In the genomic region with DNA sequence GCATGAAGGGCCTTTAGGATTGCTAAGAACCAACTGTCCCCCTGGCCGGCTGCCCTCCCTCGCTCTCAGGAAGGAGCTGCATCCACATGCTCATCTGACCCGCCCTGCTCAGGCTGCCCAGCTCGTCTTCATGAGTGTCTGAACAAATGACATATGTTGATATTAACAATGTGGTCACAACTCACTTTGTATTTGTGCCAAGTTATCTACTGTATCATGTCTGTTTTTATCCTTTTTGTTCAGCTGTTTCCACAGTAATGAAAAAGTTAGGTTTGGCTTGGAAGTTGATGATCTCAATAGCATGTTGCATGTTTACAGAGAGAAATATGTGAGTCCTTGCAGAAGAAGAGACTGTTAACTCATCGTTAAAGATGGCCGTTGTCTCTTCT, we compare ENCODE assay signal across 8 cellular contexts.
DNase-seq lines count a peak whose midpoint lies in the region; ATAC-seq and TF ChIP-seq lines count a peak whose summit lies in the region.
"Had no signal": no experiment of that assay in that cellular context is flagged by ENCODE, and none has a peak within 500 bp of the region (broad histone marks: within the 10 kb centered on the region; RNA-seq: fewer than 3 reads in every experiment).

No MANE protein-coding gene starts in this region.

- no peak overlapping the region for H3K4ac ChIP-seq in mesenchymal stem cell (ENCODE audit: low read depth in 1 of 2, low read length in 2 of 2)

- no peak overlapping the region for H3K4me2 ChIP-seq in SK-N-SH
- no peak overlapping the region for H3K4me2 ChIP-seq in mesenchymal stem cell (ENCODE audit: low read length, poor library complexity, severe bottlenecking)

- peak in 1 of 2 experiments; percentile 27; a peak in 1 of 4 replicates for TF ChIP-seq EP300 in SK-N-SH (IDR thresholded peaks at IDR 0.05; ENCODE audit: borderline replicate concordance in 1 of 2, low read depth in 1 of 2, low read length in 1 of 2)

- H2BK5ac ChIP-seq in mesenchymal stem cell (ENCODE audit: low read depth, low read length, poor library complexity, severe bottlenecking), result no peak overlapping the region

- H3K9me3 ChIP-seq in SK-N-SH (no peaks in the 10 kb centered on the region), mesenchymal stem cell (ENCODE audit: control insufficient read depth, low read length) (no peaks in the 10 kb centered on the region), upper lobe of right lung (no peaks in the 10 kb centered on the region)

- CTCF ChIA-PET in SK-N-SH (lab: Yijun Ruan, JAX), result interaction anchor here (1.2 to 4.0 kb wide), 2 partner anchors 543 to 611 kb away, joined by 3 to 14 read pairs; a partner anchor contains a TSS

- no peak overlapping the region for H2BK12ac ChIP-seq in mesenchymal stem cell (ENCODE audit: low read length in 2 of 2)

- DNase-seq in SK-N-SH, result peak; percentile 51
- peak; percentile 69 for DNase-seq in fibroblast of gingiva (ENCODE audit: low read depth)
- peak; percentile 54 for DNase-seq in mesenchymal stem cell
- no peak for DNase-seq in upper lobe of right lung
- no peak for DNase-seq in omental fat pad (ENCODE audit: low spot score)
- no peak for DNase-seq in NCI-H2227 (lab: John Stamatoyannopoulos, UW; ENCODE audit: unreplicated experiment)
- DNase-seq: kidney glomerular epithelial cell had no signal

- POLR2A ChIA-PET in SK-N-SH (lab: Yijun Ruan, JAX), result no interaction called here

- peaks cover 10% of the 10 kb centered on the region for H3F3A ChIP-seq in SK-N-SH (replicated peaks; ENCODE audit: insufficient read depth)

- H3K14ac ChIP-seq in mesenchymal stem cell (ENCODE audit: low read length in 2 of 2), result no peak overlapping the region

- H3K79me2 ChIP-seq in SK-N-SH (ENCODE audit: insufficient read depth), result no peaks in the 10 kb centered on the region

- H3K9me2 ChIP-seq in SK-N-SH, result no peaks in the 10 kb centered on the region

- H3K79me1 ChIP-seq in mesenchymal stem cell (replicated peaks; ENCODE audit: low read length, poor library complexity, severe bottlenecking), result peaks cover 2% of the 10 kb centered on the region

- no peak overlapping the region for H3K4me3 ChIP-seq in SK-N-SH (ENCODE audit: low read depth in 2 of 2, low read length in 1 of 2)
- H3K4me3 ChIP-seq in mesenchymal stem cell (ENCODE audit: insufficient read depth in 1 of 2, low read depth in 1 of 2, low read length in 2 of 2), result peak overlapping the region in 1 of 2 experiments; percentile 64
- no peak overlapping the region for H3K4me3 ChIP-seq in upper lobe of right lung

- WGBS in SK-N-SH (ENCODE audit: low lambda C conversion rate), result 46% methylated on average over 6 of the region's 6 CpGs
- WGBS in mesenchymal stem cell, result 94% methylated on average over 3 of the region's 6 CpGs

- no peak overlapping the region for H4K8ac ChIP-seq in mesenchymal stem cell (ENCODE audit: low read length)

- no peak overlapping the region for H3K18ac ChIP-seq in mesenchymal stem cell (ENCODE audit: low read depth in 1 of 2, low read length in 2 of 2)

- no peak overlapping the region for H2BK120ac ChIP-seq in mesenchymal stem cell (ENCODE audit: low read depth, low read length)

- TF ChIP-seq RAD21 in SK-N-SH (IDR thresholded peaks at IDR 0.05; ENCODE audit: low read length), result no peak

- H4K91ac ChIP-seq in mesenchymal stem cell (ENCODE audit: low read length), result no peak overlapping the region

- no peak for TF ChIP-seq CTCF in SK-N-SH (IDR thresholded peaks at IDR 0.05)
- TF ChIP-seq CTCF in upper lobe of right lung (IDR thresholded peaks at IDR 0.05), result no peak
- no peak for TF ChIP-seq CTCF in omental fat pad (IDR thresholded peaks at IDR 0.05)

- peaks cover 0 to 9% of the 10 kb centered on the region in 2 experiments; a peak in 2 of 4 replicates for H3K4me1 ChIP-seq in SK-N-SH (ENCODE audit: control insufficient read depth in 1 of 2, insufficient read depth in 2 of 2, low read depth in 1 of 2, low read length in 1 of 2)
- no peaks in the 10 kb centered on the region for H3K4me1 ChIP-seq in mesenchymal stem cell (ENCODE audit: control insufficient read depth, insufficient read depth, low read depth, low read length)
- no peaks in the 10 kb centered on the region for H3K4me1 ChIP-seq in upper lobe of right lung

- H3K27ac ChIP-seq in SK-N-SH (ENCODE audit: low read depth in 2 of 2, low read length in 1 of 2) (peak overlapping the region; percentile 34 to 72), mesenchymal stem cell (ENCODE audit: low read length, poor library complexity, severe bottlenecking) (no peak overlapping the region), upper lobe of right lung (peak overlapping the region; percentile 37)

- peaks cover 19 to 49% of the 10 kb centered on the region in 2 experiments for H3K36me3 ChIP-seq in SK-N-SH (replicated peaks in 1 of 2; ENCODE audit: control insufficient read depth in 1 of 2, insufficient read depth in 2 of 2, low read length in 1 of 2)
- peaks cover 2 to 3% of the 10 kb centered on the region in 2 experiments for H3K36me3 ChIP-seq in mesenchymal stem cell (ENCODE audit: control insufficient read depth in 1 of 2, insufficient read depth in 2 of 2, low read depth in 1 of 2, low read length in 2 of 2)
- peaks cover 35% of the 10 kb centered on the region for H3K36me3 ChIP-seq in upper lobe of right lung

- H3K9ac ChIP-seq in SK-N-SH (no peak overlapping the region), mesenchymal stem cell (ENCODE audit: low read length) (peak overlapping the region; percentile 92)

- no peak overlapping the region for H2AFZ ChIP-seq in SK-N-SH (ENCODE audit: low read depth)
- H2AFZ ChIP-seq in mesenchymal stem cell (ENCODE audit: low read depth, low read length), result no peak overlapping the region

- no peaks in the 10 kb centered on the region for H4K20me1 ChIP-seq in SK-N-SH (ENCODE audit: insufficient read depth)

- intact Hi-C loops in upper lobe of right lung (cut with DNase I), result no loop called here

- ATAC-seq in upper lobe of right lung (peak; percentile 47), HG02610 (IDR thresholded peaks at IDR 0.05; ENCODE audit: unreplicated experiment) (no peak), omental fat pad (ENCODE audit: low FRiP score) (no peak)

- H3K27me3 ChIP-seq in SK-N-SH (ENCODE audit: insufficient read depth), result no peaks in the 10 kb centered on the region
- H3K27me3 ChIP-seq in mesenchymal stem cell (ENCODE audit: control insufficient read depth in 1 of 2, insufficient read depth in 1 of 2, low read length in 2 of 2), result no peaks in the 10 kb centered on the region
- no peaks in the 10 kb centered on the region for H3K27me3 ChIP-seq in upper lobe of right lung

- no peak overlapping the region for H2AK5ac ChIP-seq in mesenchymal stem cell (ENCODE audit: low read length, severe bottlenecking)

- H2BK15ac ChIP-seq in mesenchymal stem cell (ENCODE audit: low read depth, poor library complexity, severe bottlenecking), result no peak overlapping the region

- H3K23ac ChIP-seq in mesenchymal stem cell (ENCODE audit: low read length in 2 of 2), result no peak overlapping the region

TF ChIP-seq in SK-N-SH, 30 proteins besides CTCF, POLR2A, EP300 and RAD21:
- TF ChIP-seq RFX5 (IDR thresholded peaks at IDR 0.05; ENCODE audit: low read length) (no peak), RXRA (IDR thresholded peaks at IDR 0.05; ENCODE audit: borderline replicate concordance, low read depth) (no peak), GATA2 (CRISPR knock-in tag; IDR thresholded peaks at IDR 0.05) (no peak), TAF1 (IDR thresholded peaks at IDR 0.05; ENCODE audit: borderline replicate concordance, low read depth, low read length) (no peak), RCOR1 (IDR thresholded peaks at IDR 0.05; ENCODE audit: low read length) (no peak; the same call in 1 of the 2 replicates), CHD2 (IDR thresholded peaks at IDR 0.05; ENCODE audit: low read length, partially characterized antibody) (peak; percentile 27), POLR2AphosphoS5 (IDR thresholded peaks at IDR 0.05; ENCODE audit: low read depth, low read length) (no peak), SMC3 (IDR thresholded peaks at IDR 0.05; ENCODE audit: low read depth, low read length) (no peak), MXI1 (IDR thresholded peaks at IDR 0.05; ENCODE audit: low read depth, low read length) (peak; percentile 62; the same call in 1 of the 2 replicates), TEAD4 (IDR thresholded peaks at IDR 0.05; ENCODE audit: borderline replicate concordance, insufficient read depth) (no peak), YY1 (IDR thresholded peaks at IDR 0.05; ENCODE audit: low read depth) (no peak)
- TF ChIP-seq, protein P1, sequence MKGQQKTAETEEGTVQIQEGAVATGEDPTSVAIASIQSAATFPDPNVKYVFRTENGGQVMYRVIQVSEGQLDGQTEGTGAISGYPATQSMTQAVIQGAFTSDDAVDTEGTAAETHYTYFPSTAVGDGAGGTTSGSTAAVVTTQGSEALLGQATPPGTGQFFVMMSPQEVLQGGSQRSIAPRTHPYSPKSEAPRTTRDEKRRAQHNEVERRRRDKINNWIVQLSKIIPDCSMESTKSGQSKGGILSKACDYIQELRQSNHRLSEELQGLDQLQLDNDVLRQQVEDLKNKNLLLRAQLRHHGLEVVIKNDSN (IDR thresholded peaks at IDR 0.05; ENCODE audit: borderline replicate concordance, low read depth), result no peak
- TF ChIP-seq, protein P2, sequence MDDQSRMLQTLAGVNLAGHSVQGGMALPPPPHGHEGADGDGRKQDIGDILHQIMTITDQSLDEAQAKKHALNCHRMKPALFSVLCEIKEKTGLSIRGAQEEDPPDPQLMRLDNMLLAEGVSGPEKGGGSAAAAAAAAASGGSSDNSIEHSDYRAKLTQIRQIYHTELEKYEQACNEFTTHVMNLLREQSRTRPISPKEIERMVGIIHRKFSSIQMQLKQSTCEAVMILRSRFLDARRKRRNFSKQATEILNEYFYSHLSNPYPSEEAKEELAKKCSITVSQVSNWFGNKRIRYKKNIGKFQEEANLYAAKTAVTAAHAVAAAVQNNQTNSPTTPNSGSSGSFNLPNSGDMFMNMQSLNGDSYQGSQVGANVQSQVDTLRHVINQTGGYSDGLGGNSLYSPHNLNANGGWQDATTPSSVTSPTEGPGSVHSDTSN (IDR thresholded peaks at IDR 0.05), result no peak
- TF ChIP-seq, protein P3, sequence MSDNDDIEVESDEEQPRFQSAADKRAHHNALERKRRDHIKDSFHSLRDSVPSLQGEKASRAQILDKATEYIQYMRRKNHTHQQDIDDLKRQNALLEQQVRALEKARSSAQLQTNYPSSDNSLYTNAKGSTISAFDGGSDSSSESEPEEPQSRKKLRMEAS (IDR thresholded peaks at IDR 0.05; ENCODE audit: low read depth), result peak; percentile 30; the same call in 1 of the 2 replicates

Comparison
In these comparisons a context has a peak if more than half of its experiments do, and no peak if none do; other contexts are left out.
1. DNase-seq: peak in SK-N-SH (single experiment), fibroblast of gingiva (single experiment) and mesenchymal stem cell (single experiment); none in upper lobe of right lung (single experiment), omental fat pad (single experiment) and NCI-H2227 (single experiment).